In genomic region chr16:89241187-89242003, GRCh38 we compare ENCODE assay signal across 8 cellular contexts. TPM values are rescaled to one million over a fixed set of nuclear protein-coding genes. Genes with fewer than 3 reads are reported as not detected.
DNase-seq lines count a peak whose midpoint lies in the region; ATAC-seq, FAIRE-seq and TF ChIP-seq lines count a peak whose summit lies in the region.

No MANE protein-coding gene starts in this region.

- H3K27ac ChIP-seq in keratinocyte (ENCODE audit: control insufficient read depth, insufficient read depth, low read length), result peak overlapping the region; percentile 96

- H3K27me3 ChIP-seq in keratinocyte (ENCODE audit: control insufficient read depth, extremely low read depth, insufficient read depth, low read length), result no peaks in the 10 kb centered on the region

- H3K4me2 ChIP-seq in keratinocyte (ENCODE audit: control insufficient read depth, extremely low read depth, insufficient read depth, low read depth, low read length), result peak overlapping the region; percentile 93

- no peaks in the 10 kb centered on the region for H3K9me3 ChIP-seq in keratinocyte (ENCODE audit: control insufficient read depth, low read depth, low read length)

- H3K36me3 ChIP-seq in keratinocyte (ENCODE audit: control insufficient read depth in 2 of 2, extremely low read depth in 1 of 2, insufficient read depth in 2 of 2, low read length in 2 of 2), result no peaks in the 10 kb centered on the region

- ATAC-seq in HG02588 (IDR thresholded peaks at IDR 0.05; ENCODE audit: unreplicated experiment), result peak; percentile 63

- peak overlapping the region; percentile 87 for H2AFZ ChIP-seq in keratinocyte (ENCODE audit: control insufficient read depth, low read length)

- H3K79me2 ChIP-seq in keratinocyte (ENCODE audit: control insufficient read depth, insufficient read depth, low read length), result peaks cover 7% of the 10 kb centered on the region

- peak; percentile 91 for DNase-seq in GM12865 (ENCODE audit: low read depth)
- peak; percentile 40 for DNase-seq in NCI-H2107 treated with DMSO at 0.1 percent for 48 hours (lab: John Stamatoyannopoulos, UW; ENCODE audit: unreplicated experiment)
- DNase-seq in activated CD4-positive, CD25-positive, alpha-beta regulatory T cell (lab: John Stamatoyannopoulos, UW), result peak; percentile 45 to 68 (median 66)
- peak; percentile 87 to 90 for DNase-seq in cardiac fibroblast (ENCODE audit: low read depth in 2 of 2)
- no peak for DNase-seq in keratinocyte (ENCODE audit: low read depth, low spot score)
- DNase-seq in stimulated activated CD4-positive, alpha-beta T cell treated with anti-CD3 and anti-CD28 coated beads, Interleukin-12 subunit alpha, Interleukin-12 subunit beta, amount 100 ng/mL, for 48 hours (ENCODE audit: low read depth in 2 of 3, low spot score in 1 of 3), result peak; percentile 50 to 62 (median 59)
- no peak for DNase-seq in cortex of kidney (lab: John Stamatoyannopoulos, UW)

- no peak for TF ChIP-seq CTCF in GM12865 (IDR thresholded peaks at IDR 0.05; ENCODE audit: insufficient read depth, low read depth, low read length, missing control alignments)
- TF ChIP-seq CTCF in cardiac fibroblast (IDR thresholded peaks at IDR 0.05; ENCODE audit: low read depth, low read length), result no peak
- no peak for TF ChIP-seq CTCF in keratinocyte (optimal IDR thresholded peaks at IDR 0.05 in 1 of 3, IDR thresholded peaks at IDR 0.05 in 1 of 3, conservative IDR thresholded peaks at IDR 0.05 in 1 of 3; ENCODE audit: extremely low read depth in 1 of 3, insufficient read depth in 2 of 3, low read length in 3 of 3)

- H4K20me1 ChIP-seq in keratinocyte (ENCODE audit: control insufficient read depth, extremely low read depth, insufficient read depth, low read length), result no peaks in the 10 kb centered on the region

- FAIRE-seq in keratinocyte (lab: Jason Lieb, UNC), result no peak

- H3K9me1 ChIP-seq in keratinocyte (ENCODE audit: control insufficient read depth, extremely low read depth, insufficient read depth, low read length), result no peaks in the 10 kb centered on the region

- dilution Hi-C loops in keratinocyte (cut with MboI; ENCODE audit: extremely low pct_ligation_motif_present, low sequenced_read_pairs), result no loop called here

- no peaks in the 10 kb centered on the region for H3K4me1 ChIP-seq in keratinocyte (ENCODE audit: control insufficient read depth, extremely low read depth, insufficient read depth, low read length)

- H3K4me3 ChIP-seq in GM12865 (ENCODE audit: low read depth, low read length) (peak overlapping the region; percentile 98), cardiac fibroblast (replicated peaks in 1 of 2; ENCODE audit: low read depth in 2 of 2, low read length in 2 of 2) (peak overlapping the region; percentile 81 to 92), keratinocyte (ENCODE audit: control insufficient read depth in 2 of 3, extremely low read depth in 1 of 3, insufficient read depth in 2 of 3, low read depth in 1 of 3, low read length in 3 of 3) (peak overlapping the region; percentile 62 to 96 (median 95))

- H3K9ac ChIP-seq in keratinocyte (ENCODE audit: control insufficient read depth, extremely low read depth, insufficient read depth, low read length), result peak overlapping the region; percentile 99

RNA-seq across cellular contexts. Expression of gene ZNF778, which starts 23.9 kb away (rescaled TPM):
- 5.4 to 6.2 TPM (median 5.9 TPM) in 3 replicates for polyA plus RNA-seq in keratinocyte
- polyA plus RNA-seq in keratinocyte (2011; ENCODE audit: low read depth), result 6.5 TPM
- 2.5 and 4.1 TPM in 2 replicates for polyA plus RNA-seq in keratinocyte (2011; cell fraction: cytosol; rRNA removed)
- polyA plus RNA-seq in keratinocyte (2011; cell fraction: nucleus; rRNA removed), result 15.1 and 17.0 TPM in 2 replicates
- 3.3 and 3.7 TPM in 2 replicates for polyA plus RNA-seq in keratinocyte (2012; ENCODE audit: low replicate concordance)
- polyA minus RNA-seq in keratinocyte, result 4.7 to 13.3 TPM (median 7.3 TPM) in 3 replicates
- polyA minus RNA-seq in keratinocyte (2011; cell fraction: cytosol; rRNA and poly(A)+ RNA removed), result 12.9 TPM
- 9.6 and 16.0 TPM in 2 replicates for polyA minus RNA-seq in keratinocyte (2011; cell fraction: nucleus; rRNA and poly(A)+ RNA removed)

RNA-seq across cellular contexts. Expression of gene SLC22A31, which starts 41.1 kb away (rescaled TPM):
- polyA plus RNA-seq in keratinocyte, result 0.05 TPM in 1 of 3 replicates, not detected in the others
- not detected for polyA plus RNA-seq in keratinocyte (2011; ENCODE audit: low read depth)
- not detected in 2 replicates for polyA plus RNA-seq in keratinocyte (2011; cell fraction: cytosol; rRNA removed)
- 0.09 and 0.35 TPM in 2 replicates for polyA plus RNA-seq in keratinocyte (2011; cell fraction: nucleus; rRNA removed)
- 0.54 TPM in 1 of 2 replicates, not detected in the other for polyA plus RNA-seq in keratinocyte (2012; ENCODE audit: low replicate concordance)
- polyA minus RNA-seq in keratinocyte, result not detected in 3 replicates
- polyA minus RNA-seq in keratinocyte (2011; cell fraction: cytosol; rRNA and poly(A)+ RNA removed), result not detected
- polyA minus RNA-seq in keratinocyte (2011; cell fraction: nucleus; rRNA and poly(A)+ RNA removed), result not detected in 2 replicates

Comparison
In these comparisons a context has a peak if more than half of its experiments do, and no peak if none do; other contexts are left out.
1. DNase-seq: peak in GM12865 (single experiment), NCI-H2107 treated with DMSO at 0.1 percent for 48 hours (single experiment), activated CD4-positive, CD25-positive, alpha-beta regulatory T cell (4 of 4), cardiac fibroblast (2 of 2) and stimulated activated CD4-positive, alpha-beta T cell treated with anti-CD3 and anti-CD28 coated beads, Interleukin-12 subunit alpha, Interleukin-12 subunit beta, amount 100 ng/mL, for 48 hours (3 of 3); none in keratinocyte (single experiment) and cortex of kidney (single experiment).
2. Peak in every context shown above with its lines, with median percentiles within 50 percentile points of each other: H3K4me3 ChIP-seq.